27 cellular contexts compared by ENCODE assay signal in genomic region chr5:151227918-151228447, GRCh38.
"Had no signal": no experiment of that assay in that cellular context is flagged by ENCODE, and none has a peak within 500 bp of the region (broad histone marks: within the 10 kb centered on the region; RNA-seq: fewer than 3 reads in every experiment).

No MANE protein-coding gene starts in this region.

- H3K4me3 ChIP-seq: left lung, lower lobe of right lung, neural progenitor cell, right atrium auricular region, testis, transverse colon had no signal

- H3K4me1 ChIP-seq: foreskin keratinocyte had no signal

- H3K9me3 ChIP-seq: left lung, lower lobe of right lung, right atrium auricular region, testis, transverse colon had no signal

- H3K4me2 ChIP-seq: neural progenitor cell had no signal

- H3K27ac ChIP-seq: brain microvascular endothelial cell, foreskin keratinocyte, left lung, lower lobe of right lung, neural progenitor cell, right atrium auricular region, testis, transverse colon, WERI-Rb-1 had no signal

- FAIRE-seq: astrocyte, islet of Langerhans had no signal

- H3K36me3 ChIP-seq: brain microvascular endothelial cell, left lung, lower lobe of right lung, neural progenitor cell, right atrium auricular region, transverse colon, WERI-Rb-1 had no signal

- H3K27me3 ChIP-seq: left lung, right atrium auricular region, testis, transverse colon had no signal

- DNase-seq: activated CD4-positive, alpha-beta memory T cell treated with anti-CD3 and anti-CD28 coated beads for 36 hours; activated CD4-positive, alpha-beta T cell treated with anti-CD3 and anti-CD28 coated beads, Interleukin-2, amount 10 ng/mL, durations not matched to agents 24 days and 14 days; activated CD4-positive, CD25-positive, alpha-beta regulatory T cell treated with anti-CD3 and anti-CD28 coated beads, Interleukin-2, amount 50 U/mL, for 72 hours; activated CD8-positive, alpha-beta memory T cell treated with anti-CD3 and anti-CD28 coated beads, Interleukin-2, amount 50 U/mL, for 4 hours; activated effector memory CD4-positive, alpha-beta T cell treated with anti-CD3 and anti-CD28 coated beads, Interleukin-2, amount 50 U/mL, for 16 hours; activated naive CD4-positive, alpha-beta T cell treated with anti-CD3 and anti-CD28 coated beads for 36 hours; activated naive CD8-positive, alpha-beta T cell treated with anti-CD3 and anti-CD28 coated beads for 36 hours; activated T-cell treated with anti-CD3 and anti-CD28 coated beads, Interleukin-2, amount 50 U/mL, for 1 hour; amniotic stem cell; brain microvascular endothelial cell; cortex of kidney; foreskin keratinocyte; left lung; lower lobe of right lung; mesenchymal stem cell; natural killer cell; occipital lobe; stimulated activated naive CD4-positive, alpha-beta T cell treated with Interleukin-2 at 50 U/mL for 16 hours; T-helper 9 cell; testis; transverse colon; WERI-Rb-1 had no signal

- H2AFZ ChIP-seq: neural progenitor cell had no signal

- H3K9ac ChIP-seq: neural progenitor cell had no signal

- ATAC-seq: esophagus mucosa, foreskin keratinocyte, left lung, lower lobe of right lung, natural killer cell had no signal
